Comparison of ENCODE assay signal across 16 cellular contexts in the genomic region with DNA sequence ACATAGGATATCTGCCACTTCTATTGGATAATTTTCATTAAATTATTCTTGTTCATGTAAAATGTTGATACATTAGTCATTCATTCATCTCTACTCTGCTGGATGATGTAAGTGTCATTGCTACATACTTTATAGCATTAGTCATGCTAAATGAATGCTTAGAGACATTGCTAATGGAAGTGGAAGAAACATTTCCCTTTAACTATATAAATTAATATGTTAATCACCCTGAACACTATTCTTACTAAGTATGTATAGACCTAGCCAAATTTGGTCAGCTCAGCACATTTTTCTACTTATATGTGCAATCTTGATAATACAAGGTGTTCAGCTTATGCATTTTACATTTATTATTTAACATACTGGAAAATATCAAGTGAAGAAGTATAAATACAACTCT.
A peak's percentile ranks its signal among the peaks of the same experiment; 100 is the strongest.
DNase-seq lines count a peak whose midpoint lies in the region; ATAC-seq, FAIRE-seq and TF ChIP-seq lines count a peak whose summit lies in the region.
"Had no signal": no experiment of that assay in that cellular context is flagged by ENCODE, and none has a peak within 500 bp of the region (broad histone marks: within the 10 kb centered on the region; RNA-seq: fewer than 3 reads in every experiment).

No MANE protein-coding gene starts in this region.

- peak overlapping the region; percentile 29 for H3K4me2 ChIP-seq in mammary epithelial cell (ENCODE audit: insufficient read depth, low read depth, low read length)
- peak overlapping the region; percentile 29 for H3K4me2 ChIP-seq in keratinocyte (ENCODE audit: control insufficient read depth, extremely low read depth, insufficient read depth, low read depth, low read length)

- H3K9me3 ChIP-seq in mammary epithelial cell (replicated peaks; ENCODE audit: insufficient read depth, low read length) (no peaks in the 10 kb centered on the region), keratinocyte (ENCODE audit: control insufficient read depth, low read depth, low read length) (no peaks in the 10 kb centered on the region), esophagus squamous epithelium (no peaks in the 10 kb centered on the region)
- H3K9me3 ChIP-seq: prostate gland, stomach had no signal

- H2AFZ ChIP-seq in mammary epithelial cell (ENCODE audit: low read depth, low read length) (no peak overlapping the region), keratinocyte (ENCODE audit: control insufficient read depth, low read length) (no peak overlapping the region)

- dilution Hi-C loops in mammary epithelial cell (cut with HindIII; ENCODE audit: low sequenced_read_pairs) (no loop called here), keratinocyte (cut with MboI; ENCODE audit: extremely low pct_ligation_motif_present, low sequenced_read_pairs) (no loop called here)

- no peaks in the 10 kb centered on the region for H3K9me1 ChIP-seq in keratinocyte (ENCODE audit: control insufficient read depth, extremely low read depth, insufficient read depth, low read length)

- CTCF ChIA-PET in mammary epithelial cell (lab: Charles Lee; ENCODE audit: low non-redundant PET): no interaction called here

- intact Hi-C loops in mammary epithelial cell (cut with micrococcal nuclease) (no loop called here), esophagus squamous epithelium (cut with DNase I) (no loop called here)

- no TSS peak for BruUV-seq in mammary epithelial cell (replicated peaks; lab: Mats Ljungman, UMichigan)

- H3K27me3 ChIP-seq in mammary epithelial cell (ENCODE audit: insufficient read depth, low read length) (no peaks in the 10 kb centered on the region), keratinocyte (ENCODE audit: control insufficient read depth, extremely low read depth, insufficient read depth, low read length) (no peaks in the 10 kb centered on the region), esophagus squamous epithelium (no peaks in the 10 kb centered on the region)
- H3K27me3 ChIP-seq: dorsolateral prefrontal cortex, stomach had no signal

- H3K9ac ChIP-seq in mammary epithelial cell (ENCODE audit: insufficient read depth, low read length): no peak overlapping the region
- no peak overlapping the region for H3K9ac ChIP-seq in keratinocyte (ENCODE audit: control insufficient read depth, extremely low read depth, insufficient read depth, low read length)

- H4K20me1 ChIP-seq in mammary epithelial cell (ENCODE audit: insufficient read depth, low read length) (no peaks in the 10 kb centered on the region), keratinocyte (ENCODE audit: control insufficient read depth, extremely low read depth, insufficient read depth, low read length) (no peaks in the 10 kb centered on the region)

- H3K27ac ChIP-seq in mammary epithelial cell (ENCODE audit: insufficient read depth, low read depth, low read length): no peak overlapping the region
- H3K27ac ChIP-seq in keratinocyte (ENCODE audit: control insufficient read depth, insufficient read depth, low read length): no peak overlapping the region
- H3K27ac ChIP-seq in esophagus squamous epithelium: no peak overlapping the region
- H3K27ac ChIP-seq: dorsolateral prefrontal cortex, prostate gland, stomach had no signal

- no peak for TF ChIP-seq POLR2A in esophagus squamous epithelium (IDR thresholded peaks at IDR 0.05)

- peak; percentile 42 for DNase-seq in AG10803 (ENCODE audit: low read depth)
- DNase-seq in HTR-8/SVneo (ENCODE audit: insufficient read length, low spot score): peak; percentile 8
- DNase-seq in mammary epithelial cell: peak; percentile 66
- peak; percentile 53 for DNase-seq in keratinocyte (ENCODE audit: low read depth, low spot score)
- DNase-seq in esophagus squamous epithelium (lab: John Stamatoyannopoulos, UW): no peak
- no peak for DNase-seq in T-helper 2 cell
- DNase-seq in middle frontal gyrus (ENCODE audit: extremely low spot score, low spot score): no peak
- DNase-seq: activated CD4-positive, alpha-beta T cell treated with anti-CD3 and anti-CD28 coated beads, Interleukin-2, amount 50 U/mL, for 48 hours; activated naive CD4-positive, alpha-beta T cell treated with anti-CD3 and anti-CD28 coated beads, Interleukin-2, amount 10 ng/mL, durations not matched to agents 7 days and 5 days; CD4-positive, CD25-positive, alpha-beta regulatory T cell; dorsolateral prefrontal cortex; NCI-H2081 treated with DMSO at 0.1 percent for 48 hours; stimulated activated CD4-positive, alpha-beta T cell treated with anti-CD3 and anti-CD28 coated beads, Interleukin-4, amount 100 ng/mL, for 4 hours; stomach had no signal

- H3K4me3 ChIP-seq in AG10803 (ENCODE audit: low read length): no peak overlapping the region
- no peak overlapping the region for H3K4me3 ChIP-seq in mammary epithelial cell (replicated peaks in 1 of 3; ENCODE audit: insufficient read depth in 1 of 3, low read depth in 2 of 3, low read length in 3 of 3)
- no peak overlapping the region for H3K4me3 ChIP-seq in keratinocyte (ENCODE audit: control insufficient read depth in 2 of 3, extremely low read depth in 1 of 3, insufficient read depth in 2 of 3, low read depth in 1 of 3, low read length in 3 of 3)
- H3K4me3 ChIP-seq in esophagus squamous epithelium: no peak overlapping the region
- H3K4me3 ChIP-seq: dorsolateral prefrontal cortex, prostate gland, stomach had no signal

- no peak for TF ChIP-seq CTCF in AG10803 (conservative IDR thresholded peaks at IDR 0.05; ENCODE audit: low read length)
- no peak for TF ChIP-seq CTCF in mammary epithelial cell (conservative IDR thresholded peaks at IDR 0.05 in 1 of 2, IDR thresholded peaks at IDR 0.05 in 1 of 2; ENCODE audit: extremely low read depth in 1 of 2, insufficient read depth in 1 of 2, low read depth in 1 of 2, low read length in 2 of 2)
- TF ChIP-seq CTCF in keratinocyte (optimal IDR thresholded peaks at IDR 0.05 in 1 of 3, IDR thresholded peaks at IDR 0.05 in 1 of 3, conservative IDR thresholded peaks at IDR 0.05 in 1 of 3; ENCODE audit: extremely low read depth in 1 of 3, insufficient read depth in 2 of 3, low read length in 3 of 3): no peak
- TF ChIP-seq CTCF in esophagus squamous epithelium (IDR thresholded peaks at IDR 0.05): no peak

- peaks cover 6% of the 10 kb centered on the region for H3K4me1 ChIP-seq in mammary epithelial cell (ENCODE audit: insufficient read depth, low read length)
- H3K4me1 ChIP-seq in keratinocyte (ENCODE audit: control insufficient read depth, extremely low read depth, insufficient read depth, low read length): peaks cover 10% of the 10 kb centered on the region
- no peaks in the 10 kb centered on the region for H3K4me1 ChIP-seq in esophagus squamous epithelium
- H3K4me1 ChIP-seq: prostate gland, stomach had no signal

- FAIRE-seq in HTR-8/SVneo (lab: Jason Lieb, UNC) (no peak), keratinocyte (lab: Jason Lieb, UNC) (peak; percentile 55)

- no peaks in the 10 kb centered on the region for H3K36me3 ChIP-seq in mammary epithelial cell (ENCODE audit: insufficient read depth, low read length)
- no peaks in the 10 kb centered on the region for H3K36me3 ChIP-seq in keratinocyte (ENCODE audit: control insufficient read depth in 2 of 2, extremely low read depth in 1 of 2, insufficient read depth in 2 of 2, low read length in 2 of 2)
- H3K36me3 ChIP-seq in esophagus squamous epithelium: no peaks in the 10 kb centered on the region
- H3K36me3 ChIP-seq: prostate gland, stomach had no signal

- ATAC-seq in GM19395 (IDR thresholded peaks at IDR 0.05; ENCODE audit: unreplicated experiment): no peak

- no peaks in the 10 kb centered on the region for H3K79me2 ChIP-seq in mammary epithelial cell (ENCODE audit: insufficient read depth, low read length)
- H3K79me2 ChIP-seq in keratinocyte (ENCODE audit: control insufficient read depth, insufficient read depth, low read length): no peaks in the 10 kb centered on the region

- in situ Hi-C loops in mammary epithelial cell (cut with MboI; ENCODE audit: low sequenced_read_pairs in 2 of 2): no loop called here

Comparison
In these comparisons a context has a peak if more than half of its experiments do, and no peak if none do; other contexts are left out.
1. DNase-seq: peak in AG10803 (single experiment), HTR-8/SVneo (single experiment), mammary epithelial cell (single experiment) and keratinocyte (single experiment); none in esophagus squamous epithelium (single experiment), T-helper 2 cell (0 of 5) and middle frontal gyrus (single experiment).